8 cellular contexts compared by ENCODE assay signal in genomic region chr21:34807881-34808568, GRCh38.
DNase-seq lines count a peak whose midpoint lies in the region; ATAC-seq and TF ChIP-seq lines count a peak whose summit lies in the region.

No MANE protein-coding gene starts in this region.

- no peak for TF ChIP-seq CTCF in AG09309 (IDR thresholded peaks at IDR 0.05; ENCODE audit: control insufficient read depth, insufficient read depth, low read depth, low read length, missing control alignments)

- peaks cover 13% of the 10 kb centered on the region for H3K36me3 ChIP-seq in effector memory CD4-positive, alpha-beta T cell (ENCODE audit: control insufficient read depth, insufficient read depth, low read length)

- no peak overlapping the region for H3K4me3 ChIP-seq in AG09309 (ENCODE audit: control insufficient read depth, low read depth, low read length)
- no peak overlapping the region for H3K4me3 ChIP-seq in effector memory CD4-positive, alpha-beta T cell (ENCODE audit: insufficient read depth, low read depth, low read length, poor library complexity, severe bottlenecking)
- H3K4me3 ChIP-seq in skin epidermis, result no peak overlapping the region

- H3K27me3 ChIP-seq in effector memory CD4-positive, alpha-beta T cell (replicated peaks; ENCODE audit: control insufficient read depth, insufficient read depth, low read length, poor library complexity, severe bottlenecking), result no peaks in the 10 kb centered on the region

- H3K27ac ChIP-seq in effector memory CD4-positive, alpha-beta T cell (ENCODE audit: insufficient read depth, low read length, poor library complexity, severe bottlenecking), result peak overlapping the region; percentile 52
- peak overlapping the region in 20 of 21 experiments; percentile 9 to 89 (median 80) for H3K27ac ChIP-seq in skin epidermis

- no peaks in the 10 kb centered on the region for H3K9me3 ChIP-seq in effector memory CD4-positive, alpha-beta T cell (ENCODE audit: control insufficient read depth, low read length)

- ATAC-seq in HG03354 (IDR thresholded peaks at IDR 0.05; ENCODE audit: poor library complexity, severe bottlenecking, unreplicated experiment) (no peak), HG03025 (IDR thresholded peaks at IDR 0.05; ENCODE audit: low FRiP score, unreplicated experiment) (no peak), HG03159 (IDR thresholded peaks at IDR 0.05; ENCODE audit: unreplicated experiment) (no peak)

- DNase-seq in AG09309 (ENCODE audit: low read depth) (peak; percentile 89), HS-5 (ENCODE audit: low read depth) (peak; percentile 95)
- DNase-seq in activated CD4-positive, alpha-beta T cell treated with anti-CD3 and anti-CD28 coated beads, Interleukin-2, amount 50 U/mL, for 4 hours, result peak; percentile 44 to 54
- peak; percentile 39 to 56 (median 48) for DNase-seq in effector memory CD4-positive, alpha-beta T cell

- H3K4me1 ChIP-seq in effector memory CD4-positive, alpha-beta T cell (ENCODE audit: control insufficient read depth, insufficient read depth, low read length, poor library complexity, severe bottlenecking), result peaks cover 58% of the 10 kb centered on the region
